In the genomic region with DNA sequence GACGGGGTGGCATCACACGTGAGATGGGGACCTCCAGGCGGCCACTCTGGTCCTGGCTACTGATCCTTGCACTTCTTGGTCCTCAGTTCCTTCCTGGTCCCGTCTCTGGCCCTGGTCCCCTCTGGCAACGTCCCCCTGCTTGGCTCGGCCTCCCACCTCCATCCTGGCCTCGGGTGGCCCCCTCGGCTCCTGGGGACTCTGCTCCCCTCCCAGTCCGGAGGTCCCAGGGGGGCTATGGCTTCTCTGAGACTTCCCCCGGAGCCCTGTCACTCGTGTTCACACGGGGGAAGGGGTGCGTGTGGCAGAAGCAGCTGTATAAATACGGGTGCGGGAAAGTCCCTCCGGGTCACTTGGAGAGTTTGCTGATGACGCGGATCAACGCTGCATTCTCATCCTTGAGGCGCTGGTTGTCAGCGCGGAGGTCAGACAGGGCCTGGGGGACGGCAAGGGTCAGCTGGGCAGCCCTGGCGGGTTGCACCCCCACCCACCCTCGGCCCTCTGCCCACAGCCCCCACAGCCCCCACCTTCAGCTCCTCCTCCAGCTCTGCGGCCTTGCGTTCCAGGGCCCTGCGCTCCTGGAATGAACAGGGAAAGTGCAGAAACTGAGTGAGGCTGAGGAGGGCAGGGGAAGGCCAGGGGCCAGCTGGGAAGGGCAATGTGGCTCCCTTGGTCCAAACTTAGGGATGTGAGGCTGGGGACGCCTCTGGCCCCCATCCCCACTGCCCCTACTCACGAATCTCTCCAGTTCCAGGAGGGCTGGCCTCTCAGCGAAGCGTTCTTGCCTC, we compare ENCODE assay signal across 1 cellular context.
TF ChIP-seq lines count a peak whose summit lies in the region.

No MANE protein-coding gene starts in this region.

TF ChIP-seq in HCT116, 20 proteins besides CTCF, POLR2A, EP300 and RAD21 (continued from another document):
- TF ChIP-seq ZBTB33 (IDR thresholded peaks at IDR 0.05; ENCODE audit: extremely low read depth, insufficient replicate concordance, low read length) (no peak), ATF3 (IDR thresholded peaks at IDR 0.05) (no peak), SRF (IDR thresholded peaks at IDR 0.05; ENCODE audit: low read depth) (no peak), TCF7L2 (IDR thresholded peaks at IDR 0.05; ENCODE audit: borderline replicate concordance, extremely low read depth, insufficient read depth, insufficient read length) (no peak), MAX (IDR thresholded peaks at IDR 0.05) (no peak), ZNF274 (IDR thresholded peaks at IDR 0.05; ENCODE audit: low read depth, low read length) (no peak), SIN3A (IDR thresholded peaks at IDR 0.05; ENCODE audit: low read depth) (no peak)
